In genomic region chr5:131171276-131171815, GRCh38 we compare ENCODE assay signal across 8 cellular contexts. TPM values are rescaled to one million over a fixed set of nuclear protein-coding genes. Genes with fewer than 3 reads are reported as not detected.
DNase-seq lines count a peak whose midpoint lies in the region; ATAC-seq and TF ChIP-seq lines count a peak whose summit lies in the region.

No MANE protein-coding gene starts in this region.

- ATAC-seq in body of pancreas (no peak), left lung (peak; percentile 2), GM18909 (IDR thresholded peaks at IDR 0.05; ENCODE audit: poor library complexity, unreplicated experiment) (no peak)

- no peaks in the 10 kb centered on the region for H3K9me3 ChIP-seq in body of pancreas
- H3K9me3 ChIP-seq in left lung = no peaks in the 10 kb centered on the region
- H3K9me3 ChIP-seq in suprapubic skin = no peaks in the 10 kb centered on the region

- H3K27me3 ChIP-seq in body of pancreas (no peaks in the 10 kb centered on the region), left lung (no peaks in the 10 kb centered on the region), suprapubic skin (no peaks in the 10 kb centered on the region)

- WGBS in body of pancreas, 2 donors = 1 to 5% methylated on average over 11 of the region's 11 CpGs
- WGBS in suprapubic skin = under 1% methylated on average over 11 of the region's 11 CpGs

- H3K4me3 ChIP-seq in GM12875 (ENCODE audit: low read depth, low read length) (peak overlapping the region; percentile 87), body of pancreas (peak overlapping the region; percentile 15 to 17), left lung (peak overlapping the region; percentile 71 to 73), suprapubic skin (peak overlapping the region; percentile 64)

- TF ChIP-seq POLR2A in body of pancreas (IDR thresholded peaks at IDR 0.05) (no peak), suprapubic skin (IDR thresholded peaks at IDR 0.05) (no peak)

- H3K4me1 ChIP-seq in body of pancreas = peaks cover 14% of the 10 kb centered on the region
- peaks cover 6 to 7% of the 10 kb centered on the region in 2 donors for H3K4me1 ChIP-seq in left lung
- peaks cover 16% of the 10 kb centered on the region for H3K4me1 ChIP-seq in suprapubic skin

- intact Hi-C loops in body of pancreas (cut with DNase I) = loop anchor here (10.0 kb wide), 1 partner anchor 83 kb away; no protein-coding TSS in a partner anchor
- intact Hi-C loops in left lung (cut with DNase I) = loop anchor here in 1 of 2 donors (5.0 kb wide), 1 partner anchor 216 kb away; no protein-coding TSS in a partner anchor

- no peaks in the 10 kb centered on the region for H3K36me3 ChIP-seq in body of pancreas (replicated peaks in 1 of 2; ENCODE audit: insufficient read depth in 1 of 2, low read depth in 2 of 2)
- no peaks in the 10 kb centered on the region for H3K36me3 ChIP-seq in left lung
- H3K36me3 ChIP-seq in suprapubic skin = no peaks in the 10 kb centered on the region

- DNase-seq in NCI-H146 (lab: John Stamatoyannopoulos, UW) = peak; percentile 9
- DNase-seq in body of pancreas = peak in 1 of 4 donors; percentile 6
- DNase-seq in left lung = no peak
- DNase-seq in suprapubic skin (ENCODE audit: low spot score in 2 of 2) = no peak
- DNase-seq in NCI-H1092 treated with DMSO at 0.1 percent for 48 hours (lab: John Stamatoyannopoulos, UW) = no peak
- DNase-seq in GF-D8 (lab: John Stamatoyannopoulos, UW) = no peak

- peak overlapping the region; percentile 63 to 76 (median 72) for H3K27ac ChIP-seq in body of pancreas
- H3K27ac ChIP-seq in left lung = peak overlapping the region; percentile 74 to 87
- H3K27ac ChIP-seq in suprapubic skin = peak overlapping the region; percentile 66

- no peak for TF ChIP-seq EP300 in suprapubic skin (IDR thresholded peaks at IDR 0.05)

- TF ChIP-seq CTCF in GM12875 (IDR thresholded peaks at IDR 0.05; ENCODE audit: borderline replicate concordance, insufficient read depth, low read depth, low read length) = no peak
- TF ChIP-seq CTCF in body of pancreas (IDR thresholded peaks at IDR 0.05) = no peak
- no peak for TF ChIP-seq CTCF in left lung (IDR thresholded peaks at IDR 0.05)
- TF ChIP-seq CTCF in suprapubic skin (IDR thresholded peaks at IDR 0.05) = peak in 1 of 2 donors; percentile 7

RNA-seq across cellular contexts. Expression of gene LYRM7, which starts 0.6 kb away (rescaled TPM):
- total RNA-seq in body of pancreas (1 to 10 TPM; 3.4 to 3.6 TPM), left lung (1 to 10 TPM; 6.7 to 7.9 TPM), suprapubic skin (10 to 100 TPM in 1 of 4 donors, 1 to 10 TPM in 3; 7.0 to 10.4 (median 8.0) TPM)

RNA-seq across cellular contexts. Expression of gene HINT1, which starts 6.3 kb away (rescaled TPM):
- 100 to 1,000 TPM in 1 of 2 donors, 10 to 100 TPM in 1; 89.8 to 109 TPM for total RNA-seq in body of pancreas
- 100 to 1,000 TPM; 168 to 169 TPM for total RNA-seq in left lung
- 100 to 1,000 TPM; 150 to 239 (median 206) TPM for total RNA-seq in suprapubic skin

Comparison
In these comparisons a context has a peak if more than half of its experiments do, and no peak if none do; other contexts are left out.
1. H3K4me3 ChIP-seq: peak in every context shown above with its lines; median percentile 87 in GM12875; 72 in left lung; 64 in suprapubic skin; 16 in body of pancreas.